Comparison of ENCODE assay signal across 1 cellular context in the genomic region with DNA sequence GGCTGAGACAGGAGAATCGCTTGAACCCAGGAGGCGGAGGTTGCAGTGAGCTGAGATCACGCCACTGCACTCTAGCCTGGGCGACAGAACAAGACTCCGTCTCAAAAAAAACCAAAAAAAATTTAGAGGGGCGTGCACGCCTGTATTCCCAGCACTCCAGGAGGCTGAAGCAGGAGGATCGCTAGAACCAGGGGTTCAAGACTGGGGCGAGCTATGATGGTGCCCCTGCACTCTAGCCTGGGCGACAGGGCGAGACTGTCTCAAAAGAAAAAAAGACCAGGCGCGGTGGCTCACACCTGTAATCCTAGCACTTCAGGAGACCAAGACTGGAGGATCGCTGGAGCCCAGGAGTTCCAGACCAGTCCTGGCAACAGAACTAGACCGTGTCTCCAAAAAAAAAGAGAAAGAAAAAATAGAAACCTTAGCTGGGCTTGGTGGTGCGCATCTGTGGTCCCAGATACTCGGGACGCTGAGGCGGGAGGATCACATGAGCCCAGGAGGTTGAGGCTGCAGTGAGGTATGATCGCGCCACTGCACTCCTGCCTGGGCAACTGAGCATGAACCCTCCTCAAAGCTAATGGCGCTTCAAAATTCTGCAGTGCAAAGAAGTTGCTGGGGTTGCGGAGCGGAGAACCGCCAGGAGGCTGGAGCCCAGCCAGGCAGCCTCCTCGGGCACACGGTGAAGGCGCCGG.
A peak's percentile ranks its signal among the peaks of the same experiment; 100 is the strongest.
TF ChIP-seq lines count a peak whose summit lies in the region.

No MANE protein-coding gene starts in this region.

TF ChIP-seq in A549, 52 proteins besides CTCF, POLR2A, EP300 and RAD21 (continued from another document):
- TF ChIP-seq, protein P1, sequence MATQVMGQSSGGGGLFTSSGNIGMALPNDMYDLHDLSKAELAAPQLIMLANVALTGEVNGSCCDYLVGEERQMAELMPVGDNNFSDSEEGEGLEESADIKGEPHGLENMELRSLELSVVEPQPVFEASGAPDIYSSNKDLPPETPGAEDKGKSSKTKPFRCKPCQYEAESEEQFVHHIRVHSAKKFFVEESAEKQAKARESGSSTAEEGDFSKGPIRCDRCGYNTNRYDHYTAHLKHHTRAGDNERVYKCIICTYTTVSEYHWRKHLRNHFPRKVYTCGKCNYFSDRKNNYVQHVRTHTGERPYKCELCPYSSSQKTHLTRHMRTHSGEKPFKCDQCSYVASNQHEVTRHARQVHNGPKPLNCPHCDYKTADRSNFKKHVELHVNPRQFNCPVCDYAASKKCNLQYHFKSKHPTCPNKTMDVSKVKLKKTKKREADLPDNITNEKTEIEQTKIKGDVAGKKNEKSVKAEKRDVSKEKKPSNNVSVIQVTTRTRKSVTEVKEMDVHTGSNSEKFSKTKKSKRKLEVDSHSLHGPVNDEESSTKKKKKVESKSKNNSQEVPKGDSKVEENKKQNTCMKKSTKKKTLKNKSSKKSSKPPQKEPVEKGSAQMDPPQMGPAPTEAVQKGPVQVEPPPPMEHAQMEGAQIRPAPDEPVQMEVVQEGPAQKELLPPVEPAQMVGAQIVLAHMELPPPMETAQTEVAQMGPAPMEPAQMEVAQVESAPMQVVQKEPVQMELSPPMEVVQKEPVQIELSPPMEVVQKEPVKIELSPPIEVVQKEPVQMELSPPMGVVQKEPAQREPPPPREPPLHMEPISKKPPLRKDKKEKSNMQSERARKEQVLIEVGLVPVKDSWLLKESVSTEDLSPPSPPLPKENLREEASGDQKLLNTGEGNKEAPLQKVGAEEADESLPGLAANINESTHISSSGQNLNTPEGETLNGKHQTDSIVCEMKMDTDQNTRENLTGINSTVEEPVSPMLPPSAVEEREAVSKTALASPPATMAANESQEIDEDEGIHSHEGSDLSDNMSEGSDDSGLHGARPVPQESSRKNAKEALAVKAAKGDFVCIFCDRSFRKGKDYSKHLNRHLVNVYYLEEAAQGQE (IDR thresholded peaks at IDR 0.05): no peak
- TF ChIP-seq ZFP36 (IDR thresholded peaks at IDR 0.05; ENCODE audit: borderline replicate concordance, partially characterized antibody) (no peak), BHLHE40 (IDR thresholded peaks at IDR 0.05; ENCODE audit: low read depth, low read length) (no peak), HEYL (CRISPR knock-in tag; IDR thresholded peaks at IDR 0.05) (no peak), RNF2 (IDR thresholded peaks at IDR 0.05; ENCODE audit: borderline replicate concordance, low read depth) (no peak), KDM1A (IDR thresholded peaks at IDR 0.05; ENCODE audit: low read depth) (peak; percentile 88), CHD4 (IDR thresholded peaks at IDR 0.05; ENCODE audit: borderline replicate concordance) (0 out of 2 replicates have a peak, but pooled peaks have one; percentile 22), HOXB13 (CRISPR knock-in tag; IDR thresholded peaks at IDR 0.05; ENCODE audit: low read depth) (no peak), CBX2 (IDR thresholded peaks at IDR 0.05; ENCODE audit: borderline replicate concordance, low read depth) (no peak), SMC3 (IDR thresholded peaks at IDR 0.05) (0 out of 3 replicates have a peak, but pooled peaks have one; percentile 15)
- TF ChIP-seq, protein P2, sequence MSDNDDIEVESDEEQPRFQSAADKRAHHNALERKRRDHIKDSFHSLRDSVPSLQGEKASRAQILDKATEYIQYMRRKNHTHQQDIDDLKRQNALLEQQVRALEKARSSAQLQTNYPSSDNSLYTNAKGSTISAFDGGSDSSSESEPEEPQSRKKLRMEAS (IDR thresholded peaks at IDR 0.05): peak; percentile 89
- TF ChIP-seq, protein P3, sequence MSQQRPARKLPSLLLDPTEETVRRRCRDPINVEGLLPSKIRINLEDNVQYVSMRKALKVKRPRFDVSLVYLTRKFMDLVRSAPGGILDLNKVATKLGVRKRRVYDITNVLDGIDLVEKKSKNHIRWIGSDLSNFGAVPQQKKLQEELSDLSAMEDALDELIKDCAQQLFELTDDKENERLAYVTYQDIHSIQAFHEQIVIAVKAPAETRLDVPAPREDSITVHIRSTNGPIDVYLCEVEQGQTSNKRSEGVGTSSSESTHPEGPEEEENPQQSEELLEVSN (IDR thresholded peaks at IDR 0.05; ENCODE audit: borderline replicate concordance, low read depth): 0 out of 2 replicates have a peak, but pooled peaks have one; percentile 45
TF ChIP-seq in A549: peak in this region for 6.
